In genomic region chr3:195200010-195200822, GRCh38 we compare ENCODE assay signal across 1 cellular context.
TF ChIP-seq lines count a peak whose summit lies in the region.

No MANE protein-coding gene starts in this region.

TF ChIP-seq in HepG2, 621 proteins besides CTCF, POLR2A, EP300 and RAD21 (continued from another document and continues in another):
- TF ChIP-seq, protein P1, sequence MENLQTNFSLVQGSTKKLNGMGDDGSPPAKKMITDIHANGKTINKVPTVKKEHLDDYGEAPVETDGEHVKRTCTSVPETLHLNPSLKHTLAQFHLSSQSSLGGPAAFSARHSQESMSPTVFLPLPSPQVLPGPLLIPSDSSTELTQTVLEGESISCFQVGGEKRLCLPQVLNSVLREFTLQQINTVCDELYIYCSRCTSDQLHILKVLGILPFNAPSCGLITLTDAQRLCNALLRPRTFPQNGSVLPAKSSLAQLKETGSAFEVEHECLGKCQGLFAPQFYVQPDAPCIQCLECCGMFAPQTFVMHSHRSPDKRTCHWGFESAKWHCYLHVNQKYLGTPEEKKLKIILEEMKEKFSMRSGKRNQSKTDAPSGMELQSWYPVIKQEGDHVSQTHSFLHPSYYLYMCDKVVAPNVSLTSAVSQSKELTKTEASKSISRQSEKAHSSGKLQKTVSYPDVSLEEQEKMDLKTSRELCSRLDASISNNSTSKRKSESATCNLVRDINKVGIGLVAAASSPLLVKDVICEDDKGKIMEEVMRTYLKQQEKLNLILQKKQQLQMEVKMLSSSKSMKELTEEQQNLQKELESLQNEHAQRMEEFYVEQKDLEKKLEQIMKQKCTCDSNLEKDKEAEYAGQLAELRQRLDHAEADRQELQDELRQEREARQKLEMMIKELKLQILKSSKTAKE (CRISPR knock-in tag; IDR thresholded peaks at IDR 0.05; ENCODE audit: borderline replicate concordance) = no peak
- TF ChIP-seq MBD4 (IDR thresholded peaks at IDR 0.05; ENCODE audit: borderline replicate concordance, low read length) (no peak), ZNF740 (CRISPR knock-in tag; IDR thresholded peaks at IDR 0.05) (no peak), GLI4 (CRISPR knock-in tag; IDR thresholded peaks at IDR 0.05; ENCODE audit: borderline replicate concordance) (no peak), SNAI1 (CRISPR knock-in tag; IDR thresholded peaks at IDR 0.05; ENCODE audit: borderline replicate concordance) (no peak), JUND (CRISPR knock-in tag; IDR thresholded peaks at IDR 0.05) (no peak), SSRP1 (CRISPR knock-in tag; IDR thresholded peaks at IDR 0.05) (no peak), CHD2 (IDR thresholded peaks at IDR 0.05; ENCODE audit: low read depth, low read length) (no peak), ZNF614 (CRISPR knock-in tag; IDR thresholded peaks at IDR 0.05; ENCODE audit: borderline replicate concordance) (peak; percentile 53; the same call in 1 of the 2 replicates), ZNF549 (CRISPR knock-in tag; IDR thresholded peaks at IDR 0.05) (no peak), ZNF274 (CRISPR knock-in tag; IDR thresholded peaks at IDR 0.05) (no peak), MIER3 (CRISPR knock-in tag; IDR thresholded peaks at IDR 0.05; ENCODE audit: borderline replicate concordance) (0 out of 2 replicates have a peak, but pooled peaks have one; percentile 19), ZNF484 (CRISPR knock-in tag; IDR thresholded peaks at IDR 0.05; ENCODE audit: borderline replicate concordance, low read depth) (no peak), ESRRA (CRISPR knock-in tag; IDR thresholded peaks at IDR 0.05; ENCODE audit: low read depth) (no peak), ZNF780A (CRISPR knock-in tag; IDR thresholded peaks at IDR 0.05) (no peak), NPAS2 (CRISPR knock-in tag; IDR thresholded peaks at IDR 0.05; ENCODE audit: borderline replicate concordance) (no peak), E2F5 (CRISPR knock-in tag; conservative IDR thresholded peaks at IDR 0.05) (no peak), ONECUT2 (CRISPR knock-in tag; IDR thresholded peaks at IDR 0.05) (no peak), ZNF432 (CRISPR knock-in tag; IDR thresholded peaks at IDR 0.05; ENCODE audit: borderline replicate concordance) (no peak), YY1 (IDR thresholded peaks at IDR 0.05; ENCODE audit: insufficient read depth, insufficient replicate concordance, low read depth, low read length) (no peak), ZNF136 (CRISPR knock-in tag; IDR thresholded peaks at IDR 0.05; ENCODE audit: low read depth) (no peak), POGZ (CRISPR knock-in tag; IDR thresholded peaks at IDR 0.05) (no peak), LCORL (IDR thresholded peaks at IDR 0.05) (no peak), LCORL (CRISPR knock-in tag; IDR thresholded peaks at IDR 0.05) (no peak), PHB2 (IDR thresholded peaks at IDR 0.05; ENCODE audit: partially characterized antibody) (no peak), TBL1XR1 (IDR thresholded peaks at IDR 0.05; ENCODE audit: borderline replicate concordance, low read length, partially characterized antibody) (no peak), ZUFSP (CRISPR knock-in tag; IDR thresholded peaks at IDR 0.05; ENCODE audit: borderline replicate concordance) (no peak), ZFX (CRISPR knock-in tag; IDR thresholded peaks at IDR 0.05; ENCODE audit: low read depth) (no peak), ZIK1 (CRISPR knock-in tag; IDR thresholded peaks at IDR 0.05; ENCODE audit: borderline replicate concordance, low read depth) (no peak), CC2D1A (CRISPR knock-in tag; IDR thresholded peaks at IDR 0.05) (no peak), NR3C1 (CRISPR knock-in tag; IDR thresholded peaks at IDR 0.05) (no peak), ZBTB43 (CRISPR knock-in tag; conservative IDR thresholded peaks at IDR 0.05) (0 out of 2 replicates have a peak, but pooled peaks have one; percentile 42), JUN (CRISPR knock-in tag; IDR thresholded peaks at IDR 0.05) (no peak), ZNF609 (CRISPR knock-in tag; IDR thresholded peaks at IDR 0.05; ENCODE audit: borderline replicate concordance) (no peak), ZNF615 (CRISPR knock-in tag; IDR thresholded peaks at IDR 0.05; ENCODE audit: borderline replicate concordance) (no peak), HOXA3 (CRISPR knock-in tag; IDR thresholded peaks at IDR 0.05) (peak; percentile 40; the same call in 1 of the 2 replicates), SIN3A (IDR thresholded peaks at IDR 0.05; ENCODE audit: borderline replicate concordance, low read depth, low read length) (no peak), MED1 (CRISPR knock-in tag; IDR thresholded peaks at IDR 0.05) (peak; percentile 50; the same call in 1 of the 2 replicates), ZNF343 (CRISPR knock-in tag; IDR thresholded peaks at IDR 0.05) (no peak), MAFF (IDR thresholded peaks at IDR 0.05; ENCODE audit: low read depth, low read length) (no peak), ZNF251 (CRISPR knock-in tag; IDR thresholded peaks at IDR 0.05) (no peak), NFE2L2 (IDR thresholded peaks at IDR 0.05; ENCODE audit: low read length) (no peak), SOX5 (CRISPR knock-in tag; IDR thresholded peaks at IDR 0.05; ENCODE audit: borderline replicate concordance) (0 out of 2 replicates have a peak, but pooled peaks have one; percentile 10), ZNF331 (CRISPR knock-in tag; IDR thresholded peaks at IDR 0.05) (no peak), FLYWCH1 (CRISPR knock-in tag; IDR thresholded peaks at IDR 0.05) (no peak), RARA (CRISPR knock-in tag; IDR thresholded peaks at IDR 0.05) (peak; percentile 48; the same call in 1 of the 2 replicates)
- TF ChIP-seq, protein P2, sequence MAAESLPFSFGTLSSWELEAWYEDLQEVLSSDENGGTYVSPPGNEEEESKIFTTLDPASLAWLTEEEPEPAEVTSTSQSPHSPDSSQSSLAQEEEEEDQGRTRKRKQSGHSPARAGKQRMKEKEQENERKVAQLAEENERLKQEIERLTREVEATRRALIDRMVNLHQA (CRISPR knock-in tag; IDR thresholded peaks at IDR 0.05) = no peak
- TF ChIP-seq, protein P3, sequence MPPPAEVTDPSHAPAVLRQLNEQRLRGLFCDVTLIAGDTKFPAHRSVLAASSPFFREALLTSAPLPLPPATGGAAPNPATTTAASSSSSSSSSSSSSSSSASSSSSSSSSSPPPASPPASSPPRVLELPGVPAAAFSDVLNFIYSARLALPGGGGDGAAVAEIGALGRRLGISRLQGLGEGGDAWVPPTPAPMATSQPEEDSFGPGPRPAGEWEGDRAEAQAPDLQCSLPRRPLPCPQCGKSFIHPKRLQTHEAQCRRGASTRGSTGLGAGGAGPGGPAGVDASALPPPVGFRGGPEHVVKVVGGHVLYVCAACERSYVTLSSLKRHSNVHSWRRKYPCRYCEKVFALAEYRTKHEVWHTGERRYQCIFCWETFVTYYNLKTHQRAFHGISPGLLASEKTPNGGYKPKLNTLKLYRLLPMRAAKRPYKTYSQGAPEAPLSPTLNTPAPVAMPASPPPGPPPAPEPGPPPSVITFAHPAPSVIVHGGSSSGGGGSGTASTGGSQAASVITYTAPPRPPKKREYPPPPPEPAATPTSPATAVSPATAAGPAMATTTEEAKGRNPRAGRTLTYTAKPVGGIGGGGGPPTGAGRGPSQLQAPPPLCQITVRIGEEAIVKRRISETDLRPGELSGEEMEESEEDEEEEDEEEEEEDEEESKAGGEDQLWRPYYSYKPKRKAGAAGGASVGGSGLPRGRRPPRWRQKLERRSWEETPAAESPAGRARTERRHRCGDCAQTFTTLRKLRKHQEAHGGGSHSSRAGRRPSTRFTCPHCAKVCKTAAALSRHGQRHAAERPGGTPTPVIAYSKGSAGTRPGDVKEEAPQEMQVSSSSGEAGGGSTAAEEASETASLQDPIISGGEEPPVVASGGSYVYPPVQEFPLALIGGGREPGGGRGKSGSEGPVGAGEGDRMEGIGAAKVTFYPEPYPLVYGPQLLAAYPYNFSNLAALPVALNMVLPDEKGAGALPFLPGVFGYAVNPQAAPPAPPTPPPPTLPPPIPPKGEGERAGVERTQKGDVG (CRISPR knock-in tag; IDR thresholded peaks at IDR 0.05; ENCODE audit: borderline replicate concordance) = 0 out of 2 replicates have a peak, but pooled peaks have one; percentile 42
- TF ChIP-seq, protein P4, sequence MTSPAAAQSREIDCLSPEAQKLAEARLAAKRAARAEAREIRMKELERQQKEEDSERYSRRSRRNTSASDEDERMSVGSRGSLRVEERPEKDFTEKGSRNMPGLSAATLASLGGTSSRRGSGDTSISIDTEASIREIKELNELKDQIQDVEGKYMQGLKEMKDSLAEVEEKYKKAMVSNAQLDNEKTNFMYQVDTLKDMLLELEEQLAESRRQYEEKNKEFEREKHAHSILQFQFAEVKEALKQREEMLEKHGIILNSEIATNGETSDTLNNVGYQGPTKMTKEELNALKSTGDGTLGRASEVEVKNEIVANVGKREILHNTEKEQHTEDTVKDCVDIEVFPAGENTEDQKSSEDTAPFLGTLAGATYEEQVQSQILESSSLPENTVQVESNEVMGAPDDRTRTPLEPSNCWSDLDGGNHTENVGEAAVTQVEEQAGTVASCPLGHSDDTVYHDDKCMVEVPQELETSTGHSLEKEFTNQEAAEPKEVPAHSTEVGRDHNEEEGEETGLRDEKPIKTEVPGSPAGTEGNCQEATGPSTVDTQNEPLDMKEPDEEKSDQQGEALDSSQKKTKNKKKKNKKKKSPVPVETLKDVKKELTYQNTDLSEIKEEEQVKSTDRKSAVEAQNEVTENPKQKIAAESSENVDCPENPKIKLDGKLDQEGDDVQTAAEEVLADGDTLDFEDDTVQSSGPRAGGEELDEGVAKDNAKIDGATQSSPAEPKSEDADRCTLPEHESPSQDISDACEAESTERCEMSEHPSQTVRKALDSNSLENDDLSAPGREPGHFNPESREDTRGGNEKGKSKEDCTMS (CRISPR knock-in tag; conservative IDR thresholded peaks at IDR 0.05) = no peak
- TF ChIP-seq, protein P5, sequence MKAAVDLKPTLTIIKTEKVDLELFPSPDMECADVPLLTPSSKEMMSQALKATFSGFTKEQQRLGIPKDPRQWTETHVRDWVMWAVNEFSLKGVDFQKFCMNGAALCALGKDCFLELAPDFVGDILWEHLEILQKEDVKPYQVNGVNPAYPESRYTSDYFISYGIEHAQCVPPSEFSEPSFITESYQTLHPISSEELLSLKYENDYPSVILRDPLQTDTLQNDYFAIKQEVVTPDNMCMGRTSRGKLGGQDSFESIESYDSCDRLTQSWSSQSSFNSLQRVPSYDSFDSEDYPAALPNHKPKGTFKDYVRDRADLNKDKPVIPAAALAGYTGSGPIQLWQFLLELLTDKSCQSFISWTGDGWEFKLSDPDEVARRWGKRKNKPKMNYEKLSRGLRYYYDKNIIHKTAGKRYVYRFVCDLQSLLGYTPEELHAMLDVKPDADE (CRISPR knock-in tag; IDR thresholded peaks at IDR 0.05) = no peak
